8 cellular contexts compared by ENCODE assay signal in genomic region chr14:55271572-55272414, GRCh38. TPM values are rescaled to one million over a fixed set of nuclear protein-coding genes. Genes with fewer than 3 reads are reported as not detected.
DNase-seq lines count a peak whose midpoint lies in the region; ATAC-seq, FAIRE-seq and TF ChIP-seq lines count a peak whose summit lies in the region.

No MANE protein-coding gene starts in this region.

- H3K4me1 Mint-ChIP-seq in T-helper 17 cell: peaks cover 30% of the 10 kb centered on the region

- no peaks in the 10 kb centered on the region for H3K36me3 Mint-ChIP-seq in T-helper 17 cell (ENCODE audit: low read depth)

- DNase-seq in GM12891 (ENCODE audit: insufficient read length, low spot score) (peak; percentile 60), NAMALWA (ENCODE audit: low spot score) (peak; percentile 81), T-helper 17 cell (peak; percentile 18 to 32 (median 27)), anterior cingulate cortex (lab: John Stamatoyannopoulos, UW) (peak in 47 of 58 donors; percentile 4 to 64 (median 32)), right cardiac atrium (peak; percentile 72 to 86 (median 82)), pulmonary artery endothelial cell (ENCODE audit: low read depth, low spot score) (peak; percentile 4), aorta (peak; percentile 79 to 86)

- H3K27me3 ChIP-seq in right cardiac atrium (ENCODE audit: control insufficient read depth, insufficient read depth): no peaks in the 10 kb centered on the region
- no peaks in the 10 kb centered on the region for H3K27me3 ChIP-seq in aorta (ENCODE audit: control insufficient read depth in 1 of 2, insufficient read depth in 2 of 2, low read length in 1 of 2)

- H3K9me3 ChIP-seq in T-helper 17 cell (ENCODE audit: control insufficient read depth, low read length, poor library complexity, severe bottlenecking) (no peaks in the 10 kb centered on the region), right cardiac atrium (ENCODE audit: control insufficient read depth, low read length) (no peaks in the 10 kb centered on the region), aorta (ENCODE audit: control insufficient read depth, low read length) (no peaks in the 10 kb centered on the region)

- WGBS in right cardiac atrium: under 1% methylated on average over 82 of the region's 82 CpGs
- WGBS in aorta, 2 donors: 0% methylated on average over 48 to 82 of the region's 82 CpGs

- TF ChIP-seq POLR2A in GM12891 (IDR thresholded peaks at IDR 0.05; ENCODE audit: low read depth, low read length): peak; percentile 50; the same call in 1 of the 2 replicates

- H3K4me3 ChIP-seq in right cardiac atrium (ENCODE audit: low read length): peak overlapping the region; percentile 39
- H3K4me3 ChIP-seq in aorta (ENCODE audit: low read length in 2 of 2): peak overlapping the region; percentile 60 to 79

- ATAC-seq in HG02571 (IDR thresholded peaks at IDR 0.05; ENCODE audit: unreplicated experiment): peak; percentile 43
- peak; percentile 32 for ATAC-seq in T-helper 17 cell
- ATAC-seq in right cardiac atrium: peak; percentile 58 to 71
- ATAC-seq in aorta (ENCODE audit: low FRiP score): peak; percentile 76

- H3K27me3 Mint-ChIP-seq in T-helper 17 cell: no peaks in the 10 kb centered on the region

- FAIRE-seq in GM12891 (lab: Jason Lieb, UNC): peak; percentile 90

- H3K27ac ChIP-seq in right cardiac atrium (ENCODE audit: low read length): peak overlapping the region; percentile 57
- peak overlapping the region; percentile 7 to 64 for H3K27ac ChIP-seq in aorta (ENCODE audit: low read depth in 1 of 2, low read length in 2 of 2)

- H3K36me3 ChIP-seq in aorta (ENCODE audit: control insufficient read depth in 1 of 2, insufficient read depth in 2 of 2, low read length in 1 of 2): no peaks in the 10 kb centered on the region

- H3K27ac Mint-ChIP-seq in T-helper 17 cell: peak overlapping the region; percentile 92

- intact Hi-C loops in right cardiac atrium (cut with DNase I) (loop anchor here (2.0 to 10.0 kb wide), 5 partner anchors 73 to 143 kb away; partner anchors contain the start of gene ATG14 (in 1 of the 4)), aorta (cut with DNase I) (loop anchor here (5.0 to 10.0 kb wide), 2 partner anchors 81 to 143 kb away; partner anchors contain the start of gene ATG14 (in 1 of the 2))

- H3K4me3 Mint-ChIP-seq in T-helper 17 cell: peak overlapping the region; percentile 91

- no peaks in the 10 kb centered on the region for H3K4me1 ChIP-seq in right cardiac atrium (ENCODE audit: control insufficient read depth, insufficient read depth, low read length)
- peaks cover 3 to 5% of the 10 kb centered on the region in 2 donors for H3K4me1 ChIP-seq in aorta (ENCODE audit: control insufficient read depth in 1 of 2, insufficient read depth in 2 of 2, low read length in 2 of 2)

TF ChIP-seq in GM12891, 5 proteins besides CTCF, POLR2A, EP300 and RAD21:
- TF ChIP-seq TAF1 (IDR thresholded peaks at IDR 0.05; ENCODE audit: low read depth, low read length) (peak; percentile 37; the same call in 1 of the 2 replicates), POLR2AphosphoS5 (IDR thresholded peaks at IDR 0.05; ENCODE audit: low read depth, low read length) (0 out of 2 replicates have a peak, but pooled peaks have one; percentile 52), POU2F2 (IDR thresholded peaks at IDR 0.05; ENCODE audit: low read depth, low read length) (no peak; the same call in 1 of the 2 replicates)
TF ChIP-seq in GM12891: peak in this region for 2.

RNA-seq across cellular contexts. Expression of gene FBXO34, which starts 0.6 kb away (rescaled TPM):
- polyA plus RNA-seq in GM12891 (2012; ENCODE audit: low read depth, missing spikeins): 8.2 TPM
- total RNA-seq in T-helper 17 cell: 10 to 100 TPM; 20.5 to 27.8 TPM
- 10 to 100 TPM; 21.6 to 30.0 (median 25.3) TPM for total RNA-seq in right cardiac atrium
- polyA plus RNA-seq in right cardiac atrium: 10.2 TPM
- total RNA-seq in pulmonary artery endothelial cell: 27.6 and 31.7 TPM in 2 replicates
- 10 to 100 TPM; 22.2 to 23.1 TPM for total RNA-seq in aorta
- polyA plus RNA-seq in aorta: 1 to 10 TPM; 7.8 to 9.2 TPM

Comparison
In these comparisons a context has a peak if more than half of its experiments do, and no peak if none do; other contexts are left out.
1. Peak in every context shown above with its lines: DNase-seq, ATAC-seq, H3K4me3 ChIP-seq and H3K27ac ChIP-seq.
2. DNase-seq: peak in every context shown above with its lines; median percentile 82 in aorta; 82 in right cardiac atrium; 81 in NAMALWA; 60 in GM12891; 32 in anterior cingulate cortex; 27 in T-helper 17 cell; 4 in pulmonary artery endothelial cell.